15 cellular contexts compared by ENCODE assay signal in the genomic region with DNA sequence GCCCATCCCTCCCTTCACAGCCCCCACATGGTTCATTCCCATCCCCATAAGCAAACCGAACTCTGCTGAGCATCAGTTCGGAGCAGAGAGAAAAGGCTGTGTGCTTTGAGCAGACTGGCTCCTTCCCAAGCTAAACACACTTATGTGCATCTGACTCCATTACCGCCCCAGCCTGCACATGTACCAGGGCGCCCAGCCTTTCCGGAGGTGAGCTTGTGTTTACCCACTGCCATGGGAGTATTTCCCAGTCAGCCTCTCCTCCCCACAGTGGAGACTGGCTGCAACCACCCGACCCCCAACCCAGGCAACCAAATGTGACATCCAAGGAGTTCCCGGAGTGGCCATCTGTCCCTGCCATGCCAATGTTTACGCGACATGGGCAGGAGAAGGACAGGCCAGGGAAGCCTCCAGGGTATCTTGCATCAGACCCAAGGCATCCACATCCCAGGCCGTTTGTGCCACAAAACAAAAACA. TPM values are rescaled to one million over a fixed set of nuclear protein-coding genes. Genes with fewer than 3 reads are reported as not detected.
DNase-seq lines count a peak whose midpoint lies in the region; ATAC-seq and TF ChIP-seq lines count a peak whose summit lies in the region.
"Had no signal": no experiment of that assay in that cellular context is flagged by ENCODE, and none has a peak within 500 bp of the region (broad histone marks: within the 10 kb centered on the region; RNA-seq: fewer than 3 reads in every experiment).

No MANE protein-coding gene starts in this region.

- H3K36me3 Mint-ChIP-seq in brain = peaks cover 54% of the 10 kb centered on the region
- H3K36me3 Mint-ChIP-seq: memory B cell had no signal

- no peak for ATAC-seq in HG02981 (IDR thresholded peaks at IDR 0.05; ENCODE audit: unreplicated experiment)
- ATAC-seq in HG03045 (IDR thresholded peaks at IDR 0.05; ENCODE audit: unreplicated experiment) = no peak
- ATAC-seq: activated CD8-positive, alpha-beta T cell treated with anti-CD3 and anti-CD28 coated beads for 36 hours; activated naive CD8-positive, alpha-beta T cell treated with anti-CD3 and anti-CD28 coated beads, Interleukin-2, amount 50 U/mL, for 24 hours; gastroesophageal sphincter; PC-3; right lobe of liver had no signal

- H3K9me3 Mint-ChIP-seq in brain = peaks cover 0 to 6% (median 2%) of the 10 kb centered on the region in 5 experiments
- H3K9me3 Mint-ChIP-seq: memory B cell, neural crest cell had no signal

- TF ChIP-seq CTCF in brain (conservative IDR thresholded peaks at IDR 0.05) = no peak

- DNase-seq in NCI-H1092 treated with DMSO at 0.1 percent for 48 hours (lab: John Stamatoyannopoulos, UW) (peak; percentile 99), NCI-H446 treated with DMSO at 0.1 percent for 48 hours (lab: John Stamatoyannopoulos, UW) (peak; percentile 37), retina (peak; percentile 54), iPS-NIHi11 (ENCODE audit: low spot score) (no peak)
- DNase-seq in activated CD4-positive, alpha-beta T cell treated with anti-CD3 and anti-CD28 coated beads for 4 hours = no peak
- DNase-seq: activated CD8-positive, alpha-beta T cell treated with anti-CD3 and anti-CD28 coated beads for 36 hours; activated naive CD8-positive, alpha-beta T cell treated with anti-CD3 and anti-CD28 coated beads, Interleukin-2, amount 50 U/mL, for 24 hours; PC-3; right lobe of liver had no signal

- H3K27me3 Mint-ChIP-seq in brain = no peaks in the 10 kb centered on the region
- H3K27me3 Mint-ChIP-seq: activated CD8-positive, alpha-beta T cell treated with anti-CD3 and anti-CD28 coated beads for 36 hours; activated naive CD8-positive, alpha-beta T cell treated with anti-CD3 and anti-CD28 coated beads, Interleukin-2, amount 50 U/mL, for 24 hours had no signal

- H3K4me1 Mint-ChIP-seq in brain = peaks cover 22% of the 10 kb centered on the region
- H3K4me1 Mint-ChIP-seq: memory B cell had no signal

- H3K27ac Mint-ChIP-seq in brain = peak overlapping the region in 3 of 5 experiments; percentile 22 to 42 (median 26)
- H3K27ac Mint-ChIP-seq: activated CD8-positive, alpha-beta T cell treated with anti-CD3 and anti-CD28 coated beads for 36 hours; activated naive CD8-positive, alpha-beta T cell treated with anti-CD3 and anti-CD28 coated beads, Interleukin-2, amount 50 U/mL, for 24 hours; memory B cell had no signal

- H3K4me3 Mint-ChIP-seq in brain = no peak overlapping the region
- H3K4me3 Mint-ChIP-seq: activated CD8-positive, alpha-beta T cell treated with anti-CD3 and anti-CD28 coated beads for 36 hours; activated naive CD8-positive, alpha-beta T cell treated with anti-CD3 and anti-CD28 coated beads, Interleukin-2, amount 50 U/mL, for 24 hours; memory B cell; neural crest cell had no signal

RNA-seq across cellular contexts. Expression of gene TIAM1, which starts 9.4 kb away (rescaled TPM):
- polyA plus RNA-seq in brain (ENCODE audit: insufficient read depth, low read depth, low replicate concordance) = 47.1 TPM

Comparison
In these comparisons a context has a peak if more than half of its experiments do, and no peak if none do; other contexts are left out.
1. DNase-seq: peak in NCI-H1092 treated with DMSO at 0.1 percent for 48 hours (single experiment), NCI-H446 treated with DMSO at 0.1 percent for 48 hours (single experiment) and retina (single experiment); none in iPS-NIHi11 (single experiment) and activated CD4-positive, alpha-beta T cell treated with anti-CD3 and anti-CD28 coated beads for 4 hours (0 of 2).